Comparison of ENCODE assay signal across 25 cellular contexts in the genomic region with DNA sequence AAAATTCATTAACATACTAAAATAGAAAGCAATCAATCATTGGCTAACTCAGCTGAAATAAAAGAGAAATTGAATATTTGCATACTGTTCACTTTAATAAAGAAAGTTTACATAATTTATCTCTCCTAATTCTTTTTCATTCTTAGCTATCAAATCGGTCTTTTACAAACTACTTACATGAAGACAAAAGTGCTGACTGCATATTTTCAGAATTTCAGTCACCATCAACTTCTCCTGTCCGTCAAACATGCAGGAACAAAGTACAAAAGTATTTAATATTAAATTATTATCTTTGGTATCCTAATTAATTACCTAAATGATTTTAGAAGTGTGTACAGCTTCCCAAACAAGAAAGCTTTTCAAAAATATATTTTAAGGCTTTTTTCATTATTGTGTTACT.
DNase-seq lines count a peak whose midpoint lies in the region; ATAC-seq, FAIRE-seq and TF ChIP-seq lines count a peak whose summit lies in the region.
"Had no signal": no experiment of that assay in that cellular context is flagged by ENCODE, and none has a peak within 500 bp of the region (broad histone marks: within the 10 kb centered on the region; RNA-seq: fewer than 3 reads in every experiment).

No MANE protein-coding gene starts in this region.

- H3K36me3 ChIP-seq in HepG2 (replicated peaks in 1 of 2; ENCODE audit: control insufficient read depth in 1 of 2, insufficient read depth in 2 of 2, low read length in 2 of 2) (no peaks in the 10 kb centered on the region), right lobe of liver (no peaks in the 10 kb centered on the region), K562 (ENCODE audit: control insufficient read depth, insufficient read depth, low read length) (no peaks in the 10 kb centered on the region), gastrocnemius medialis (no peaks in the 10 kb centered on the region)
- H3K36me3 ChIP-seq: BE2C, BLaER1 had no signal

- no peaks in the 10 kb centered on the region for H3K9me1 ChIP-seq in K562 (ENCODE audit: control insufficient read depth, insufficient read depth, low read length)

- H3K27me3 ChIP-seq in HepG2 (ENCODE audit: control insufficient read depth in 1 of 2, insufficient read depth in 2 of 2, low read length in 2 of 2) = no peaks in the 10 kb centered on the region
- H3K27me3 ChIP-seq in right lobe of liver = no peaks in the 10 kb centered on the region
- no peaks in the 10 kb centered on the region for H3K27me3 ChIP-seq in K562 (ENCODE audit: control insufficient read depth in 2 of 2, insufficient read depth in 2 of 2, low read length in 2 of 2)
- H3K27me3 ChIP-seq in gastrocnemius medialis = no peaks in the 10 kb centered on the region
- H3K27me3 ChIP-seq: BE2C, BLaER1 had no signal

- POLR2A ChIA-PET in HepG2 (lab: Yijun Ruan, JAX) (no interaction called here), K562 (lab: Yijun Ruan, JAX) (no interaction called here)

- H3K4me2 ChIP-seq in HepG2 (ENCODE audit: low read depth, low read length) = no peak overlapping the region
- H3K4me2 ChIP-seq in K562 (ENCODE audit: insufficient read depth, low read length) = no peak overlapping the region
- H3K4me2 ChIP-seq: BLaER1 had no signal

- FAIRE-seq in HepG2 (lab: Jason Lieb, UNC) = no peak
- FAIRE-seq in K562 (lab: Jason Lieb, UNC) = no peak
- FAIRE-seq: GM12878, GM12892, GM18507, GM19239 had no signal

- H3K27ac ChIP-seq in HepG2 (ENCODE audit: extremely low read length, insufficient read depth, low read length) = no peak overlapping the region
- H3K27ac ChIP-seq in right lobe of liver = no peak overlapping the region
- no peak overlapping the region for H3K27ac ChIP-seq in K562 (ENCODE audit: extremely low read depth, low read depth, low read length)
- no peak overlapping the region for H3K27ac ChIP-seq in gastrocnemius medialis
- H3K27ac ChIP-seq: 22Rv1, BLaER1 had no signal

- intact Hi-C loops in HepG2 (cut with micrococcal nuclease; ENCODE audit: unreplicated experiment) (no loop called here), right lobe of liver (cut with DNase I) (no loop called here), K562 (cut with micrococcal nuclease) (no loop called here), gastrocnemius medialis (cut with DNase I; ENCODE audit: low total_unique reads) (no loop called here)

- TF ChIP-seq CTCF in HepG2 (CRISPR knock-in tag; IDR thresholded peaks at IDR 0.05) (no peak), right lobe of liver (IDR thresholded peaks at IDR 0.05) (no peak), K562 (IDR thresholded peaks at IDR 0.05 in 2 of 3, conservative IDR thresholded peaks at IDR 0.05 in 1 of 3; ENCODE audit: insufficient read depth in 2 of 3, low read depth in 1 of 3, low read length in 3 of 3) (no peak), gastrocnemius medialis (IDR thresholded peaks at IDR 0.05 in 4 of 5, conservative IDR thresholded peaks at IDR 0.05 in 1 of 5) (no peak)

- H3K9ac ChIP-seq in HepG2 (ENCODE audit: insufficient read depth, low read depth, low read length) = no peak overlapping the region
- no peak overlapping the region for H3K9ac ChIP-seq in K562 (ENCODE audit: insufficient read depth in 1 of 2, low read depth in 2 of 2, low read length in 2 of 2)
- H3K9ac ChIP-seq: BLaER1 had no signal

- no peaks in the 10 kb centered on the region for H3K4me1 ChIP-seq in HepG2 (ENCODE audit: insufficient read depth, low read length)
- H3K4me1 ChIP-seq in right lobe of liver = no peaks in the 10 kb centered on the region
- H3K4me1 ChIP-seq in K562 (replicated peaks in 1 of 2; ENCODE audit: control insufficient read depth in 2 of 2, insufficient read depth in 2 of 2, low read length in 2 of 2) = no peaks in the 10 kb centered on the region
- no peaks in the 10 kb centered on the region for H3K4me1 ChIP-seq in gastrocnemius medialis
- H3K4me1 ChIP-seq: BLaER1 had no signal

- in situ Hi-C loops in HepG2 (cut with HindIII; ENCODE audit: extremely low pct_ligation_motif_present, low pct_unique_long_range_greater_than_20kb) = no loop called here
- in situ Hi-C loops in K562 (cut with MboI) = no loop called here
- in situ Hi-C loops in gastrocnemius medialis (cut with MboI; ENCODE audit: low sequenced_read_pairs in 4 of 4) = no loop called here

- no peak overlapping the region for H3K4me3 ChIP-seq in HepG2 (replicated peaks in 1 of 3; ENCODE audit: insufficient read depth in 1 of 3, low read depth in 2 of 3, low read length in 3 of 3)
- no peak overlapping the region for H3K4me3 ChIP-seq in right lobe of liver
- no peak overlapping the region for H3K4me3 ChIP-seq in K562
- H3K4me3 ChIP-seq in gastrocnemius medialis = no peak overlapping the region
- H3K4me3 ChIP-seq: BLaER1, GM12878 had no signal

- H3K79me2 ChIP-seq in HepG2 (ENCODE audit: insufficient read depth, low read length) (no peaks in the 10 kb centered on the region), K562 (ENCODE audit: control insufficient read depth, insufficient read depth, low read length) (no peaks in the 10 kb centered on the region)

- TF ChIP-seq EP300 in HepG2 (IDR thresholded peaks at IDR 0.05; ENCODE audit: low read depth in 2 of 2, low read length in 2 of 2) = no peak
- TF ChIP-seq EP300 in HepG2 (CRISPR knock-in tag; IDR thresholded peaks at IDR 0.05; ENCODE audit: borderline replicate concordance) = no peak
- TF ChIP-seq EP300 in K562 (IDR thresholded peaks at IDR 0.05; ENCODE audit: low read length) = no peak

- H2AFZ ChIP-seq in HepG2 (ENCODE audit: low read length) (no peak overlapping the region), K562 (ENCODE audit: low read depth, low read length) (no peak overlapping the region)

- H4K20me1 ChIP-seq in HepG2 (ENCODE audit: insufficient read depth, low read length) = no peaks in the 10 kb centered on the region
- H4K20me1 ChIP-seq in K562 (replicated peaks; ENCODE audit: control insufficient read depth, insufficient read depth, low read length) = no peaks in the 10 kb centered on the region
- H4K20me1 ChIP-seq: BLaER1 had no signal

- no peak for ATAC-seq in HepG2
- ATAC-seq in right lobe of liver = no peak
- ATAC-seq in K562 = no peak
- ATAC-seq in gastrocnemius medialis = no peak
- ATAC-seq in GM21723 (IDR thresholded peaks at IDR 0.05; ENCODE audit: unreplicated experiment) = no peak
- ATAC-seq: GM12878 had no signal

- H3K9me3 ChIP-seq in HepG2 (ENCODE audit: low read length) (no peaks in the 10 kb centered on the region), right lobe of liver (no peaks in the 10 kb centered on the region), K562 (replicated peaks; ENCODE audit: control insufficient read depth, insufficient read depth, low read depth, low read length) (no peaks in the 10 kb centered on the region), gastrocnemius medialis (no peaks in the 10 kb centered on the region)
- H3K9me3 ChIP-seq: BE2C, BLaER1 had no signal

- BruUV-seq in HepG2 (replicated peaks; lab: Mats Ljungman, UMichigan) (no TSS peak), K562 (replicated peaks; lab: Mats Ljungman, UMichigan) (no TSS peak)

- TF ChIP-seq RAD21 in HepG2 (CRISPR knock-in tag; IDR thresholded peaks at IDR 0.05) (no peak), K562 (CRISPR knock-in tag; conservative IDR thresholded peaks at IDR 0.05 in 1 of 2, IDR thresholded peaks at IDR 0.05 in 1 of 2) (no peak)

- WGBS in HepG2 (ENCODE audit: low lambda C conversion rate) = 3% methylated on average over 2 of the region's 2 CpGs
- 21% methylated on average over 2 of the region's 2 CpGs for WGBS in right lobe of liver (ENCODE audit: insufficient coverage, low coverage, low lambda C conversion rate, missing lambda C conversion rate)
- 0% methylated on average over 2 of the region's 2 CpGs for WGBS in K562 (ENCODE audit: insufficient coverage, low coverage, missing lambda C conversion rate)

- DNase-seq in HepG2 (ENCODE audit: low spot score) (no peak), right lobe of liver (no peak), K562 (ENCODE audit: extremely low read depth in 1 of 4, low spot score in 3 of 4) (no peak), gastrocnemius medialis (no peak)
- DNase-seq: ACHN; BE2C; C1 segment of cervical spinal cord; CD4-positive, alpha-beta memory T cell; CD4-positive, CD25-positive, alpha-beta regulatory T cell; CD8-positive, alpha-beta memory T cell; COR-L47; DMS 273 treated with DMSO at 0.1 percent for 48 hours; DMS153; DMS53; DMS79; DND-41; EL; GDM1 had no signal

- CTCF ChIA-PET in HepG2 (lab: Yijun Ruan, JAX; ENCODE audit: low intra/inter-chr PET ratio, low total read pairs) (no interaction called here), K562 (lab: Yijun Ruan, JAX; ENCODE audit: low intra/inter-chr PET ratio) (no interaction called here)

- TF ChIP-seq POLR2A in HepG2 (IDR thresholded peaks at IDR 0.05; ENCODE audit: insufficient read depth in 1 of 2, low read depth in 2 of 2, low read length in 2 of 2) = no peak
- no peak for TF ChIP-seq POLR2A in right lobe of liver (IDR thresholded peaks at IDR 0.05)
- TF ChIP-seq POLR2A in K562 (conservative IDR thresholded peaks at IDR 0.05) = no peak
- TF ChIP-seq POLR2A in gastrocnemius medialis (IDR thresholded peaks at IDR 0.05) = no peak

TF ChIP-seq in K562, 482 proteins besides CTCF, POLR2A, EP300 and RAD21:
- TF ChIP-seq MAFF (IDR thresholded peaks at IDR 0.05; ENCODE audit: low read length) = 0 out of 2 replicates have a peak, but pooled peaks have one; percentile 3
- TF ChIP-seq SNIP1 (IDR thresholded peaks at IDR 0.05; ENCODE audit: low read depth) = no peak

Comparison
In these comparisons a context has a peak if more than half of its experiments do, and no peak if none do; other contexts are left out.
1. Of the 241 proteins assayed by ChIP-seq in both HepG2 and K562: peak only in HepG2: MAFK; only in K562: none; in both: MAFF; in neither: 239.